10 cellular contexts compared by ENCODE assay signal in the genomic region with DNA sequence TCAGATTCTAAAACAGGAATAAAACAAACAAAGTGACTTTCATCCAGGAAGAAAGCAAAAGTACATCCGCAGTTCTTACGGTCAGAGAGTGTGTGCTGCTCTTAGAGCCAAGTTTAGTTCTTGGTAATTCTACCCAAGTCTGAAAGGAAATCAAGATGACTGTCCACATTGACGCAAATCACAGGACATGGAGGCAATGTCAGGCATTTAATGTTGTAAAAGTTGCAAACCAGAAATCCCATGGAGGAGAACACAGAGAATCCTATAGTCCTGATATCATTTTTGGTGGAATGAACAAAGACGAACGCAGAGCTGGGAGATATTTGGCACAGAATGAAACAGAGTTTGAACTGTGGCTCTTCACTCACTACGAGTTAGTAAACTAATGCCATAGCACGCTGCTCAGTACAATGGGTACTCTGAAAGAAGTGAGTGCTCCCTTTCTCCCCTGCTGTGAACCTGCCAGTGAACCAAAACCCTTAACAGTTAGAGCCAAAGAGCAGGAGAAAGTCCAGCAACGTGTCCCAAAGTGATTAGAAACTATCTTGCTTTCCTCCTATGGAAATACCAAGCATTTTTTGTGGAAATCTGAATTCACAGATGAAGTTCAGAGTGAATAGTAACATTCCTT.
DNase-seq lines count a peak whose midpoint lies in the region; FAIRE-seq and TF ChIP-seq lines count a peak whose summit lies in the region.
"Had no signal": no experiment of that assay in that cellular context is flagged by ENCODE, and none has a peak within 500 bp of the region (broad histone marks: within the 10 kb centered on the region; RNA-seq: fewer than 3 reads in every experiment).

No MANE protein-coding gene starts in this region.

- H3K27ac Mint-ChIP-seq in osteocyte (ENCODE audit: unreplicated experiment), result peak overlapping the region; percentile 92
- H3K27ac Mint-ChIP-seq in activated CD4-positive, alpha-beta T cell treated with anti-CD3 and anti-CD28 coated beads, Interleukin-2, amount 10 ng/mL, durations not matched to agents 7 days and 5 days, result no peak overlapping the region

- FAIRE-seq in RCC 7860 (lab: Jason Lieb, UNC) (no peak), GM19239 (lab: Jason Lieb, UNC) (no peak)

- TF ChIP-seq CTCF in osteocyte (IDR thresholded peaks at IDR 0.05), result no peak

- peaks cover 3% of the 10 kb centered on the region for H3K36me3 Mint-ChIP-seq in osteocyte (ENCODE audit: unreplicated experiment)
- no peaks in the 10 kb centered on the region for H3K36me3 Mint-ChIP-seq in activated CD4-positive, alpha-beta T cell treated with anti-CD3 and anti-CD28 coated beads, Interleukin-2, amount 10 ng/mL, durations not matched to agents 7 days and 5 days (ENCODE audit: low read depth)

- POLR2A ChIA-PET in activated CD4-positive, alpha-beta T cell treated with anti-CD3 and anti-CD28 coated beads, Interleukin-2, amount 10 ng/mL, durations not matched to agents 7 days and 5 days (lab: Charles Lee), result no interaction called here

- H3K9me3 Mint-ChIP-seq in osteocyte (ENCODE audit: unreplicated experiment), result peaks cover 3% of the 10 kb centered on the region
- H3K9me3 Mint-ChIP-seq in activated CD4-positive, alpha-beta T cell treated with anti-CD3 and anti-CD28 coated beads, Interleukin-2, amount 10 ng/mL, durations not matched to agents 7 days and 5 days, result no peaks in the 10 kb centered on the region

- H3K4me3 Mint-ChIP-seq in osteocyte (ENCODE audit: unreplicated experiment), result peak overlapping the region; percentile 23
- no peak overlapping the region for H3K4me3 Mint-ChIP-seq in activated CD4-positive, alpha-beta T cell treated with anti-CD3 and anti-CD28 coated beads, Interleukin-2, amount 10 ng/mL, durations not matched to agents 7 days and 5 days

- peaks cover 58% of the 10 kb centered on the region for H3K4me1 Mint-ChIP-seq in osteocyte (ENCODE audit: unreplicated experiment)
- H3K4me1 Mint-ChIP-seq in activated CD4-positive, alpha-beta T cell treated with anti-CD3 and anti-CD28 coated beads, Interleukin-2, amount 10 ng/mL, durations not matched to agents 7 days and 5 days, result no peaks in the 10 kb centered on the region

- DNase-seq in AG20443 (ENCODE audit: low spot score) (peak; percentile 56), RCC 7860 (ENCODE audit: low spot score) (peak; percentile 32), fibroblast of the conjunctiva (ENCODE audit: low read depth) (peak; percentile 42), osteocyte (ENCODE audit: extremely low spot score, unreplicated experiment) (no peak), NCI-H187 (lab: John Stamatoyannopoulos, UW) (no peak), GM19239 (ENCODE audit: insufficient read length, low spot score) (no peak)
- no peak for DNase-seq in activated naive CD4-positive, alpha-beta T cell treated with Interleukin-2 at 50 U/mL for 16 hours
- no peak for DNase-seq in activated CD4-positive, alpha-beta T cell treated with anti-CD3 and anti-CD28 coated beads, Interleukin-2, amount 10 ng/mL, durations not matched to agents 7 days and 5 days
- DNase-seq: activated CD4-positive, alpha-beta T cell treated with anti-CD3 and anti-CD28 coated beads, Interleukin-2, amount 50 U/mL, for 1 hour; DMS153 had no signal

- no peaks in the 10 kb centered on the region for H3K27me3 Mint-ChIP-seq in osteocyte (ENCODE audit: unreplicated experiment)
- H3K27me3 Mint-ChIP-seq in activated CD4-positive, alpha-beta T cell treated with anti-CD3 and anti-CD28 coated beads, Interleukin-2, amount 10 ng/mL, durations not matched to agents 7 days and 5 days, result no peaks in the 10 kb centered on the region

- CTCF ChIA-PET in activated CD4-positive, alpha-beta T cell treated with anti-CD3 and anti-CD28 coated beads, Interleukin-2, amount 10 ng/mL, durations not matched to agents 7 days and 5 days (lab: Charles Lee), result no interaction called here

Comparison
In these comparisons a context has a peak if more than half of its experiments do, and no peak if none do; other contexts are left out.
1. DNase-seq: peak in AG20443 (single experiment), RCC 7860 (single experiment) and fibroblast of the conjunctiva (single experiment); none in osteocyte (single experiment), activated naive CD4-positive, alpha-beta T cell treated with Interleukin-2 at 50 U/mL for 16 hours (single experiment), NCI-H187 (0 of 2), activated CD4-positive, alpha-beta T cell treated with anti-CD3 and anti-CD28 coated beads, Interleukin-2, amount 10 ng/mL, durations not matched to agents 7 days and 5 days (single experiment) and GM19239 (single experiment).